In genomic region chr3:130626021-130626420, GRCh38 we compare ENCODE assay signal across 23 cellular contexts.
A peak's percentile ranks its signal among the peaks of the same experiment; 100 is the strongest.
DNase-seq lines count a peak whose midpoint lies in the region; ATAC-seq and TF ChIP-seq lines count a peak whose summit lies in the region.
"Had no signal": no experiment of that assay in that cellular context is flagged by ENCODE, and none has a peak within 500 bp of the region (broad histone marks: within the 10 kb centered on the region; RNA-seq: fewer than 3 reads in every experiment).

No MANE protein-coding gene starts in this region.

- WGBS in IMR-90 (ENCODE audit: extremely low coverage in 2 of 2, insufficient read length in 1 of 2), 2 experiments: no CpG with 5 or more reads among the region's 2 CpGs

- H2AK9ac ChIP-seq in IMR-90 (replicated peaks; ENCODE audit: low read depth, low read length, poor library complexity): no peak overlapping the region

- DNase-seq in Ammon's horn (ENCODE audit: low spot score) (peak; percentile 30), IMR-90 (peak; percentile 41), epithelial cell of esophagus (ENCODE audit: low read depth) (peak; percentile 7), OCI-LY7 (ENCODE audit: low spot score) (no peak), nephron progenitor cell (no peak)
- DNase-seq: H9; left lung; mucosa of descending colon; NCI-H1092; NCI-H2029 treated with DMSO at 0.1 percent for 48 hours; stimulated activated CD4-positive, alpha-beta T cell treated with anti-CD3 and anti-CD28 coated beads, Interleukin-12 subunit alpha, Interleukin-12 subunit beta, amount 100 ng/mL, for 4 hours; T1000 had no signal

- in situ Hi-C loops in IMR-90 (cut with MboI; ENCODE audit: low sequenced_read_pairs): no loop called here

- H3K9me3 ChIP-seq in IMR-90 (ENCODE audit: control insufficient read depth, insufficient read depth, low read length): no peaks in the 10 kb centered on the region
- no peaks in the 10 kb centered on the region for H3K9me3 ChIP-seq in OCI-LY7 (ENCODE audit: low read length)
- H3K9me3 ChIP-seq: left lung, mucosa of descending colon, suprapubic skin had no signal

- no peak overlapping the region for H4K8ac ChIP-seq in IMR-90 (ENCODE audit: low read depth in 2 of 2, low read length in 2 of 2)

- no peak for TF ChIP-seq POLR2A in IMR-90 (IDR thresholded peaks at IDR 0.05; ENCODE audit: low read depth, low read length)

- H3K4me1 ChIP-seq in IMR-90 (ENCODE audit: control insufficient read depth, insufficient read depth, low read length) (no peaks in the 10 kb centered on the region), OCI-LY7 (ENCODE audit: insufficient read depth, low read length, poor library complexity, severe bottlenecking) (no peaks in the 10 kb centered on the region)

- no TSS peak for BruUV-seq in IMR-90 (replicated peaks; lab: Mats Ljungman, UMichigan)
- no TSS peak for BruUV-seq in OCI-LY7 (replicated peaks; lab: Mats Ljungman, UMichigan)

- CTCF ChIA-PET in IMR-90 (lab: Yijun Ruan, JAX): no interaction called here
- CTCF ChIA-PET in OCI-LY7 (lab: Charles Lee; ENCODE audit: unreplicated experiment): no interaction called here

- no peak overlapping the region for H3K23ac ChIP-seq in IMR-90 (ENCODE audit: low read depth, low read length)

- no peaks in the 10 kb centered on the region for H3K36me3 ChIP-seq in IMR-90 (ENCODE audit: control insufficient read depth, insufficient read depth, low read length)
- H3K36me3 ChIP-seq in OCI-LY7 (ENCODE audit: insufficient read depth, low read length): no peaks in the 10 kb centered on the region
- H3K36me3 ChIP-seq: left lung, suprapubic skin had no signal

- H2AK5ac ChIP-seq in IMR-90 (ENCODE audit: low read depth, low read length): no peak overlapping the region

- H3K27ac Mint-ChIP-seq in nephron: peak overlapping the region in 2 of 3 experiments; percentile 57 to 80
- H3K27ac Mint-ChIP-seq in nephron progenitor cell: no peak overlapping the region
- H3K27ac Mint-ChIP-seq: activated naive CD4-positive, alpha-beta T cell treated with anti-CD3 and anti-CD28 coated beads, Interleukin-2, amount 50 U/mL, for 72 hours; activated T-helper 1 cell treated with anti-CD3 and anti-CD28 coated beads, Interleukin-12 subunit alpha, Interleukin-12 subunit beta, Interleukin-2, Interleukin-4 antibody, amounts not matched to agents 30 ng/mL and 10 ng/mL and 1 ng/mL, durations not matched to agents 14 hours and 24 hours and 36 hours; B cell; dendritic cell treated with granulocyte-macrophage colony-stimulating factor and Interleukin-4, amounts not matched to agents 40 ng/mL and 50 ng/mL, for 4 days; H9 had no signal

- dilution Hi-C loops in IMR-90 (cut with HindIII; ENCODE audit: low sequenced_read_pairs, unreplicated experiment): no loop called here

- H3K9ac ChIP-seq in IMR-90 (ENCODE audit: low read depth, low read length): no peak overlapping the region

- H3K56ac ChIP-seq in IMR-90 (ENCODE audit: extremely low read depth, insufficient read depth, low read length): no peak overlapping the region

- no peak overlapping the region for H2AFZ ChIP-seq in IMR-90 (replicated peaks; ENCODE audit: low read length, poor library complexity)
- H2AFZ ChIP-seq in OCI-LY7 (ENCODE audit: low read length): no peak overlapping the region

- H3K27ac ChIP-seq in IMR-90 (ENCODE audit: insufficient read depth, low read length): no peak overlapping the region
- no peak overlapping the region for H3K27ac ChIP-seq in OCI-LY7 (ENCODE audit: low read depth, low read length, poor library complexity, severe bottlenecking)
- H3K27ac ChIP-seq: left lung, RWPE1, suprapubic skin had no signal

- no peaks in the 10 kb centered on the region for H3K79me2 ChIP-seq in OCI-LY7 (ENCODE audit: insufficient read depth, low read depth, low read length)

- H3K4me3 Mint-ChIP-seq in nephron (peak overlapping the region in 1 of 3 experiments; percentile 18), nephron progenitor cell (no peak overlapping the region)
- H3K4me3 Mint-ChIP-seq: activated T-helper 1 cell treated with anti-CD3 and anti-CD28 coated beads, Interleukin-12 subunit alpha, Interleukin-12 subunit beta, Interleukin-2, Interleukin-4 antibody, amounts not matched to agents 30 ng/mL and 10 ng/mL and 1 ng/mL, durations not matched to agents 14 hours and 24 hours and 36 hours; B cell; dendritic cell treated with granulocyte-macrophage colony-stimulating factor and Interleukin-4, amounts not matched to agents 40 ng/mL and 50 ng/mL, for 4 days; H9 had no signal

- H3K18ac ChIP-seq in IMR-90 (ENCODE audit: low read depth, low read length): no peak overlapping the region

- H3K4me3 ChIP-seq in IMR-90 (ENCODE audit: insufficient read depth, low read depth, low read length): no peak overlapping the region
- no peak overlapping the region for H3K4me3 ChIP-seq in epithelial cell of esophagus (ENCODE audit: low read length)
- H3K4me3 ChIP-seq in OCI-LY7 (ENCODE audit: low read depth, low read length, poor library complexity, severe bottlenecking): no peak overlapping the region
- H3K4me3 ChIP-seq: K562, left lung, mucosa of descending colon, suprapubic skin had no signal

- ATAC-seq in IMR-90 (ENCODE audit: low read depth) (no peak), GM21360 (IDR thresholded peaks at IDR 0.05; ENCODE audit: unreplicated experiment) (no peak), HG03135 (IDR thresholded peaks at IDR 0.05; ENCODE audit: unreplicated experiment) (no peak)
- ATAC-seq: activated CD4-positive, CD25-positive, alpha-beta regulatory T cell treated with anti-CD3 and anti-CD28 coated beads, Interleukin-2, amount 50 U/mL, for 24 hours; activated naive CD4-positive, alpha-beta T cell treated with anti-CD3 and anti-CD28 coated beads, Interleukin-2, amount 50 U/mL, for 72 hours; K562; left lung; mucosa of descending colon had no signal

- H3K4me2 ChIP-seq in IMR-90 (ENCODE audit: low read depth, low read length) (no peak overlapping the region), OCI-LY7 (ENCODE audit: low read length) (no peak overlapping the region)

- no peaks in the 10 kb centered on the region for H3K27me3 Mint-ChIP-seq in nephron (ENCODE audit: low read depth)
- H3K27me3 Mint-ChIP-seq in nephron progenitor cell (ENCODE audit: low read depth, poor library complexity): peaks cover 4% of the 10 kb centered on the region
- H3K27me3 Mint-ChIP-seq: dendritic cell treated with granulocyte-macrophage colony-stimulating factor and Interleukin-4, amounts not matched to agents 40 ng/mL and 50 ng/mL, for 4 days had no signal

- intact Hi-C loops in IMR-90 (cut with micrococcal nuclease): no loop called here
- intact Hi-C loops in OCI-LY7 (cut with micrococcal nuclease; ENCODE audit: unreplicated experiment): no loop called here

- H2BK5ac ChIP-seq in IMR-90 (ENCODE audit: low read depth, low read length, poor library complexity, severe bottlenecking): no peak overlapping the region

- no peaks in the 10 kb centered on the region for H3K27me3 ChIP-seq in IMR-90 (ENCODE audit: control insufficient read depth, insufficient read depth, low read length)
- H3K27me3 ChIP-seq: left lung, suprapubic skin had no signal

- no peaks in the 10 kb centered on the region for H3K9me2 ChIP-seq in OCI-LY7 (ENCODE audit: insufficient read depth, low read length)

- H3K9me1 ChIP-seq in IMR-90 (ENCODE audit: insufficient read depth, low read length): no peaks in the 10 kb centered on the region

- H3K36me3 Mint-ChIP-seq in nephron (ENCODE audit: low read depth) (no peaks in the 10 kb centered on the region), nephron progenitor cell (ENCODE audit: low read depth) (no peaks in the 10 kb centered on the region)
- H3K36me3 Mint-ChIP-seq: activated naive CD4-positive, alpha-beta T cell treated with anti-CD3 and anti-CD28 coated beads, Interleukin-2, amount 50 U/mL, for 72 hours had no signal

- no peak overlapping the region for H2BK120ac ChIP-seq in IMR-90 (ENCODE audit: low read depth, low read length)

- H4K20me1 ChIP-seq in IMR-90 (ENCODE audit: insufficient read depth, low read length): no peaks in the 10 kb centered on the region
- no peaks in the 10 kb centered on the region for H4K20me1 ChIP-seq in OCI-LY7 (ENCODE audit: insufficient read depth, low read length)

- TF ChIP-seq CTCF in IMR-90 (conservative IDR thresholded peaks at IDR 0.05; ENCODE audit: low read depth, low read length) (no peak), epithelial cell of esophagus (IDR thresholded peaks at IDR 0.05; ENCODE audit: insufficient read depth, low read depth, low read length, missing control alignments) (no peak), nephron (IDR thresholded peaks at IDR 0.05; ENCODE audit: unreplicated experiment in 3 of 3) (no peak), OCI-LY7 (conservative IDR thresholded peaks at IDR 0.05; ENCODE audit: low read length) (no peak), nephron progenitor cell (IDR thresholded peaks at IDR 0.05) (no peak)

- POLR2A ChIA-PET in IMR-90 (lab: Charles Lee; ENCODE audit: unreplicated experiment): no interaction called here
- POLR2A ChIA-PET in OCI-LY7 (lab: Charles Lee): no interaction called here

- H3K4me1 Mint-ChIP-seq in nephron: peaks cover 42% of the 10 kb centered on the region
- H3K4me1 Mint-ChIP-seq in nephron progenitor cell: no peaks in the 10 kb centered on the region
- H3K4me1 Mint-ChIP-seq: B cell, H9 had no signal

- H3K9me3 Mint-ChIP-seq in nephron (no peaks in the 10 kb centered on the region), nephron progenitor cell (peaks cover 4% of the 10 kb centered on the region)
- H3K9me3 Mint-ChIP-seq: activated naive CD4-positive, alpha-beta T cell treated with anti-CD3 and anti-CD28 coated beads, Interleukin-2, amount 50 U/mL, for 72 hours; H9 had no signal

- H3K79me1 ChIP-seq in IMR-90 (ENCODE audit: low read depth in 1 of 2, low read length in 2 of 2): no peaks in the 10 kb centered on the region

- H2BK15ac ChIP-seq in IMR-90 (ENCODE audit: low read depth, low read length): no peak overlapping the region

- no peak overlapping the region for H4K91ac ChIP-seq in IMR-90 (ENCODE audit: insufficient read depth, low read depth, low read length)

- no peak overlapping the region for H4K5ac ChIP-seq in IMR-90 (ENCODE audit: low read depth, low read length)

- no peak overlapping the region for H3K4ac ChIP-seq in IMR-90 (ENCODE audit: low read depth, low read length)

- no peak for TF ChIP-seq RAD21 in IMR-90 (IDR thresholded peaks at IDR 0.05; ENCODE audit: low read length)

- no peak overlapping the region for H2BK20ac ChIP-seq in IMR-90 (ENCODE audit: low read depth, low read length)

- H3K14ac ChIP-seq in IMR-90 (replicated peaks; ENCODE audit: low read depth, low read length): no peak overlapping the region

TF ChIP-seq in IMR-90, 13 proteins besides CTCF, POLR2A, EP300 and RAD21:
- no peak for TF ChIP-seq RFX5 (IDR thresholded peaks at IDR 0.05; ENCODE audit: low read depth, low read length)
TF ChIP-seq in IMR-90: peak in this region for 0.

Comparison
In these comparisons a context has a peak if more than half of its experiments do, and no peak if none do; other contexts are left out.
1. DNase-seq: peak in Ammon's horn (single experiment), IMR-90 (single experiment) and epithelial cell of esophagus (single experiment); none in OCI-LY7 (single experiment) and nephron progenitor cell (single experiment).